22 cellular contexts compared by ENCODE assay signal in the genomic region with DNA sequence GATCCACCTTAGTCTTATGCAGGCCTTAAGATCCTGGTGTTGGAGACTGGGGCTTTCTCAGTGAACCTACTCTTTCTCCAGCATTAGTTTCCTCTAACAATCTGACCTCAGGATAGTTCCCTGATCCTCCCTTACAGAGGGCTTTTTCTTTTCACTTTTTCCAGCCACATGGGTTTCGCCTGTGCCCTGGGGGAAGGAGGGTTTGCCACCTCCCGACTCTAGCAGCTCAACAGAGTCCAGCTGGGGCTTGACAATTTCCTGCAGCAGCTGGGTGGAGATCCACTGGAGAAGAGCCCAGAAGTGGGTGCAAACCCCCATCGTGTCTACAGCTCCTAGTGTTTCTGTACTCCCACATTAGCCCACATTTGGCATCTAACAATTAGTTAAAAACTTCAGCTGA. TPM values are rescaled to one million over a fixed set of nuclear protein-coding genes. Genes with fewer than 3 reads are reported as not detected.
"Had no signal": no experiment of that assay in that cellular context is flagged by ENCODE, and none has a peak within 500 bp of the region (broad histone marks: within the 10 kb centered on the region; RNA-seq: fewer than 3 reads in every experiment).

No MANE protein-coding gene starts in this region.

- H3K4me1 Mint-ChIP-seq: T-helper 17 cell had no signal

- H3K36me3 Mint-ChIP-seq: activated naive CD4-positive, alpha-beta T cell treated with anti-CD3 and anti-CD28 coated beads, Interleukin-2, amount 50 U/mL, for 72 hours had no signal

- H3K36me3 ChIP-seq: heart right ventricle, pancreas, suprapubic skin, WERI-Rb-1 had no signal

- H3K4me1 ChIP-seq: pancreas, suprapubic skin had no signal

- DNase-seq: activated CD4-positive, alpha-beta memory T cell treated with anti-CD3 and anti-CD28 coated beads, Interleukin-2, amount 10 ng/mL, durations not matched to agents 7 days and 5 days; activated CD4-positive, alpha-beta T cell treated with anti-CD3 and anti-CD28 coated beads for 4 hours; activated T-cell treated with anti-CD3 and anti-CD28 coated beads, Interleukin-2, amount 50 U/mL, for 24 hours; central memory CD4-positive, alpha-beta T cell; effector CD4-positive, alpha-beta T cell; heart right ventricle; naive thymus-derived CD4-positive, alpha-beta T cell; pancreas; retina; stimulated activated CD4-positive, alpha-beta T cell treated with anti-CD3 and anti-CD28 coated beads, Interleukin-4, amount 100 ng/mL, for 4 hours; stimulated activated CD8-positive, alpha-beta memory T cell treated with anti-CD3 and anti-CD28 coated beads, Interleukin-4, amount 100 ng/mL, for 48 hours; T-helper 17 cell; trophoblast cell; WERI-Rb-1 had no signal

- H3K4me3 Mint-ChIP-seq: activated CD4-positive, alpha-beta memory T cell treated with anti-CD3 and anti-CD28 coated beads, Interleukin-2, amount 10 ng/mL, durations not matched to agents 7 days and 5 days; activated T-cell treated with anti-CD3 and anti-CD28 coated beads, Interleukin-2, amount 50 U/mL, for 24 hours; naive thymus-derived CD4-positive, alpha-beta T cell; stimulated activated naive CD8-positive, alpha-beta T cell treated with anti-CD3 and anti-CD28 coated beads, Interleukin-15, Interleukin-2, amounts not matched to agents 100 ng/mL and 50 ng/mL, for 24 hours; T-helper 17 cell had no signal

- H3K27me3 ChIP-seq: heart right ventricle, pancreas, suprapubic skin had no signal

- H3K27ac ChIP-seq: suprapubic skin, WERI-Rb-1 had no signal

- H3K9me3 ChIP-seq: heart right ventricle, pancreas, suprapubic skin had no signal

- H3K27ac Mint-ChIP-seq: activated CD4-positive, alpha-beta memory T cell treated with anti-CD3 and anti-CD28 coated beads, Interleukin-2, amount 10 ng/mL, durations not matched to agents 7 days and 5 days; activated naive CD4-positive, alpha-beta T cell treated with anti-CD3 and anti-CD28 coated beads, Interleukin-2, amount 50 U/mL, for 72 hours; activated T-cell treated with anti-CD3 and anti-CD28 coated beads, Interleukin-2, amount 50 U/mL, for 24 hours; naive thymus-derived CD4-positive, alpha-beta T cell; stimulated activated naive CD8-positive, alpha-beta T cell treated with anti-CD3 and anti-CD28 coated beads, Interleukin-15, Interleukin-2, amounts not matched to agents 100 ng/mL and 50 ng/mL, for 24 hours; T-helper 17 cell had no signal

- H3K9me3 Mint-ChIP-seq: activated CD4-positive, alpha-beta memory T cell treated with anti-CD3 and anti-CD28 coated beads, Interleukin-2, amount 10 ng/mL, durations not matched to agents 7 days and 5 days; activated naive CD4-positive, alpha-beta T cell treated with anti-CD3 and anti-CD28 coated beads, Interleukin-2, amount 50 U/mL, for 72 hours; activated T-cell treated with anti-CD3 and anti-CD28 coated beads, Interleukin-2, amount 50 U/mL, for 24 hours; stimulated activated naive CD8-positive, alpha-beta T cell treated with anti-CD3 and anti-CD28 coated beads, Interleukin-15, Interleukin-2, amounts not matched to agents 100 ng/mL and 50 ng/mL, for 24 hours had no signal

- H3K4me3 ChIP-seq: coronary artery, heart right ventricle, pancreas, skin epidermis, suprapubic skin had no signal

- ATAC-seq: activated naive CD4-positive, alpha-beta T cell treated with anti-CD3 and anti-CD28 coated beads, Interleukin-2, amount 50 U/mL, for 72 hours; T-helper 17 cell had no signal

RNA-seq across cellular contexts. Expression of gene TMEM252, which starts 7.6 kb away (rescaled TPM):
- total RNA-seq: activated CD4-positive, alpha-beta memory T cell treated with anti-CD3 and anti-CD28 coated beads, Interleukin-2, amount 10 ng/mL, durations not matched to agents 7 days and 5 days; activated naive CD4-positive, alpha-beta T cell treated with anti-CD3 and anti-CD28 coated beads, Interleukin-2, amount 50 U/mL, for 72 hours; fibroblast of lung; frontal cortex; lung microvascular endothelial cell; naive thymus-derived CD4-positive, alpha-beta T cell; pancreas; suprapubic skin; T-helper 17 cell had no signal
- polyA plus RNA-seq: fibroblast of lung; naive thymus-derived CD4-positive, alpha-beta T cell; pancreas had no signal
